Comparison of ENCODE assay signal across 22 cellular contexts in genomic region chr19:21848706-21849105, GRCh38. TPM values are rescaled to one million over a fixed set of nuclear protein-coding genes. Genes with fewer than 3 reads are reported as not detected.
DNase-seq lines count a peak whose midpoint lies in the region; ATAC-seq, FAIRE-seq and TF ChIP-seq lines count a peak whose summit lies in the region.
"Had no signal": no experiment of that assay in that cellular context is flagged by ENCODE, and none has a peak within 500 bp of the region (broad histone marks: within the 10 kb centered on the region; RNA-seq: fewer than 3 reads in every experiment).

No MANE protein-coding gene starts in this region.

- no peak overlapping the region for H3K18ac ChIP-seq in IMR-90 (ENCODE audit: low read depth, low read length)

- H3K9me1 ChIP-seq in IMR-90 (ENCODE audit: insufficient read depth, low read length) = peaks cover 3% of the 10 kb centered on the region; the same call in 1 of the 2 replicates

- no peak overlapping the region for H4K5ac ChIP-seq in IMR-90 (ENCODE audit: low read depth, low read length)

- no CpG with 5 or more reads among the region's 6 CpGs for WGBS in IMR-90 (ENCODE audit: extremely low coverage in 2 of 2, insufficient read length in 1 of 2), 2 experiments

- no peak overlapping the region for H2BK20ac ChIP-seq in IMR-90 (ENCODE audit: low read depth, low read length)

- H4K8ac ChIP-seq in IMR-90 (ENCODE audit: low read depth in 2 of 2, low read length in 2 of 2) = no peak overlapping the region

- H3K4me3 ChIP-seq in IMR-90 (ENCODE audit: insufficient read depth, low read depth, low read length) (no peak overlapping the region), bronchial epithelial cell (ENCODE audit: low read depth, low read length) (no peak overlapping the region), left ventricle myocardium inferior (no peak overlapping the region)
- H3K4me3 ChIP-seq: mucosa of descending colon, tibial artery had no signal

- no peak overlapping the region for H2BK120ac ChIP-seq in IMR-90 (ENCODE audit: low read depth, low read length)

- H3K36me3 ChIP-seq in IMR-90 (ENCODE audit: control insufficient read depth, insufficient read depth, low read length) (peaks cover 25% of the 10 kb centered on the region), bronchial epithelial cell (ENCODE audit: control insufficient read depth, insufficient read depth, low read length) (peaks cover 1% of the 10 kb centered on the region), left ventricle myocardium inferior (peaks cover 11% of the 10 kb centered on the region)

- ATAC-seq in IMR-90 (ENCODE audit: low read depth) = no peak
- no peak for ATAC-seq in GM18502 (IDR thresholded peaks at IDR 0.05; ENCODE audit: poor library complexity, unreplicated experiment)
- ATAC-seq: HepG2; mucosa of descending colon; stimulated activated effector memory CD8-positive, alpha-beta T cell treated with anti-CD3 and anti-CD28 coated beads, Interleukin-12 subunit alpha, Interleukin-12 subunit beta, amount 100 ng/mL, for 72 hours had no signal

- in situ Hi-C loops in IMR-90 (cut with MboI; ENCODE audit: low sequenced_read_pairs) = no loop called here

- H2AK9ac ChIP-seq in IMR-90 (replicated peaks; ENCODE audit: low read depth, low read length, poor library complexity) = no peak overlapping the region

- dilution Hi-C loops in IMR-90 (cut with HindIII; ENCODE audit: low sequenced_read_pairs, unreplicated experiment) = no loop called here

- no peak for TF ChIP-seq RAD21 in IMR-90 (IDR thresholded peaks at IDR 0.05; ENCODE audit: low read length)

- peaks cover 20 to 28% of the 10 kb centered on the region in 2 experiments for H3K79me1 ChIP-seq in IMR-90 (ENCODE audit: low read depth in 1 of 2, low read length in 2 of 2)

- H3K23ac ChIP-seq in IMR-90 (ENCODE audit: low read depth, low read length) = no peak overlapping the region

- TF ChIP-seq CTCF in IMR-90 (conservative IDR thresholded peaks at IDR 0.05; ENCODE audit: low read depth, low read length) (no peak), bronchial epithelial cell (IDR thresholded peaks at IDR 0.05; ENCODE audit: insufficient read depth, low read length, severe bottlenecking) (no peak), nephron progenitor cell (IDR thresholded peaks at IDR 0.05) (no peak), left ventricle myocardium inferior (IDR thresholded peaks at IDR 0.05; ENCODE audit: borderline replicate concordance) (no peak)

- CTCF ChIA-PET in IMR-90 (lab: Yijun Ruan, JAX) = no interaction called here

- no peaks in the 10 kb centered on the region; the same call in 1 of the 2 replicates for H3K4me1 ChIP-seq in IMR-90 (ENCODE audit: control insufficient read depth, insufficient read depth, low read length)
- H3K4me1 ChIP-seq in left ventricle myocardium inferior = peaks cover 19% of the 10 kb centered on the region
- H3K4me1 ChIP-seq: Caco-2, parathyroid adenoma had no signal

- no peak for TF ChIP-seq POLR2A in IMR-90 (IDR thresholded peaks at IDR 0.05; ENCODE audit: low read depth, low read length)

- no peak overlapping the region for H2BK15ac ChIP-seq in IMR-90 (ENCODE audit: low read depth, low read length)

- H3K4me3 Mint-ChIP-seq in nephron progenitor cell = peak overlapping the region; percentile 52
- H3K4me3 Mint-ChIP-seq: stimulated activated effector memory CD8-positive, alpha-beta T cell treated with anti-CD3 and anti-CD28 coated beads, Interleukin-12 subunit alpha, Interleukin-12 subunit beta, amount 100 ng/mL, for 72 hours had no signal

- no peak overlapping the region for H3K27ac Mint-ChIP-seq in nephron progenitor cell
- H3K27ac Mint-ChIP-seq: stimulated activated effector memory CD8-positive, alpha-beta T cell treated with anti-CD3 and anti-CD28 coated beads, Interleukin-12 subunit alpha, Interleukin-12 subunit beta, amount 100 ng/mL, for 72 hours had no signal

- no peak overlapping the region for H3K9ac ChIP-seq in IMR-90 (ENCODE audit: low read depth, low read length)
- H3K9ac ChIP-seq: parathyroid adenoma had no signal

- no peak overlapping the region for H2AK5ac ChIP-seq in IMR-90 (ENCODE audit: low read depth, low read length)

- peaks cover 29% of the 10 kb centered on the region for H3K4me1 Mint-ChIP-seq in nephron progenitor cell

- H3K9me3 Mint-ChIP-seq in nephron progenitor cell = peaks cover 63% of the 10 kb centered on the region
- H3K9me3 Mint-ChIP-seq: stimulated activated effector memory CD8-positive, alpha-beta T cell treated with anti-CD3 and anti-CD28 coated beads, Interleukin-12 subunit alpha, Interleukin-12 subunit beta, amount 100 ng/mL, for 72 hours had no signal

- no peak overlapping the region for H2BK5ac ChIP-seq in IMR-90 (ENCODE audit: low read depth, low read length, poor library complexity, severe bottlenecking)

- POLR2A ChIA-PET in IMR-90 (lab: Charles Lee; ENCODE audit: unreplicated experiment) = no interaction called here

- DNase-seq in NCI-H345 (lab: John Stamatoyannopoulos, UW) (peak; percentile 23), NCI-H345 treated with DMSO at 0.1 percent for 48 hours (lab: John Stamatoyannopoulos, UW; ENCODE audit: unreplicated experiment) (no peak), IMR-90 (peak; percentile 31), bronchial epithelial cell (ENCODE audit: low read depth) (peak; percentile 79), nephron progenitor cell (no peak), left ventricle myocardium inferior (no peak)
- no peak for DNase-seq in NK-92 treated with Interleukin-12 subunit alpha and Interleukin-12 subunit beta, amount 100 ng/mL, for 24 hours (lab: John Stamatoyannopoulos, UW)
- DNase-seq: activated CD4-positive, CD25-positive, alpha-beta regulatory T cell treated with anti-CD3 and anti-CD28 coated beads, Interleukin-2, amount 50 U/mL, for 72 hours; activated T-cell treated with anti-CD3 and anti-CD28 coated beads for 4 hours; Caco-2; mucosa of descending colon; MV-4-11; SHP77 treated with DMSO at 0.1 percent for 48 hours; small intestine; tibial artery had no signal

- no peak for FAIRE-seq in bronchial epithelial cell (lab: Jason Lieb, UNC)
- FAIRE-seq: colon, GM18507, GM19239, HepG2, small intestine had no signal

- H3K4ac ChIP-seq in IMR-90 (ENCODE audit: low read depth, low read length) = no peak overlapping the region

- no peak overlapping the region for H3K56ac ChIP-seq in IMR-90 (ENCODE audit: extremely low read depth, insufficient read depth, low read length)

- H3K9me3 ChIP-seq in IMR-90 (ENCODE audit: control insufficient read depth, insufficient read depth, low read length) = no peaks in the 10 kb centered on the region; the same call in 1 of the 2 replicates
- no peaks in the 10 kb centered on the region for H3K9me3 ChIP-seq in left ventricle myocardium inferior (replicated peaks)
- H3K9me3 ChIP-seq: Caco-2, mucosa of descending colon, tibial artery had no signal

- H3K27me3 Mint-ChIP-seq in nephron progenitor cell (ENCODE audit: low read depth, poor library complexity) = peaks cover 5% of the 10 kb centered on the region

- no peak overlapping the region for H4K91ac ChIP-seq in IMR-90 (ENCODE audit: insufficient read depth, low read depth, low read length)

- no peak overlapping the region for H3K14ac ChIP-seq in IMR-90 (replicated peaks; ENCODE audit: low read depth, low read length)

- H3K27me3 ChIP-seq in IMR-90 (ENCODE audit: control insufficient read depth, insufficient read depth, low read length) (no peaks in the 10 kb centered on the region), bronchial epithelial cell (ENCODE audit: control insufficient read depth, insufficient read depth, low read length) (no peaks in the 10 kb centered on the region), left ventricle myocardium inferior (ENCODE audit: low read depth) (no peaks in the 10 kb centered on the region)
- H3K27me3 ChIP-seq: tibial artery had no signal

- H3K4me2 ChIP-seq in IMR-90 (ENCODE audit: low read depth, low read length) = no peak overlapping the region

- no TSS peak for BruUV-seq in IMR-90 (replicated peaks; lab: Mats Ljungman, UMichigan)

- H3K27ac ChIP-seq in IMR-90 (ENCODE audit: insufficient read depth, low read length) (no peak overlapping the region), left ventricle myocardium inferior (replicated peaks) (no peak overlapping the region)
- H3K27ac ChIP-seq: parathyroid adenoma, tibial artery had no signal

- peaks cover 82% of the 10 kb centered on the region for H3K36me3 Mint-ChIP-seq in nephron progenitor cell (ENCODE audit: low read depth)

- H2AFZ ChIP-seq in IMR-90 (replicated peaks; ENCODE audit: low read length, poor library complexity) = no peak overlapping the region
- H2AFZ ChIP-seq: parathyroid adenoma had no signal

- H4K20me1 ChIP-seq in IMR-90 (ENCODE audit: insufficient read depth, low read length) = no peaks in the 10 kb centered on the region

- intact Hi-C loops in IMR-90 (cut with micrococcal nuclease) = no loop called here
- intact Hi-C loops in left ventricle myocardium inferior (cut with micrococcal nuclease) = no loop called here

TF ChIP-seq in IMR-90, 13 proteins besides CTCF, POLR2A, EP300 and RAD21 (continues in another document):
- TF ChIP-seq MAZ (IDR thresholded peaks at IDR 0.05; ENCODE audit: borderline replicate concordance, low read depth, low read length) (no peak), RCOR1 (IDR thresholded peaks at IDR 0.05; ENCODE audit: insufficient replicate concordance, low read length) (no peak), SMC3 (IDR thresholded peaks at IDR 0.05; ENCODE audit: low read depth, low read length) (no peak), CHD1 (IDR thresholded peaks at IDR 0.05; ENCODE audit: low read depth, low read length) (no peak), BHLHE40 (IDR thresholded peaks at IDR 0.05; ENCODE audit: low read depth, low read length) (no peak), CEBPB (IDR thresholded peaks at IDR 0.05; ENCODE audit: low read depth, low read length) (no peak), MXI1 (IDR thresholded peaks at IDR 0.05; ENCODE audit: borderline replicate concordance, low read depth, low read length) (no peak), FOS (IDR thresholded peaks at IDR 0.05; ENCODE audit: low read depth, low read length) (no peak), RFX5 (IDR thresholded peaks at IDR 0.05; ENCODE audit: low read depth, low read length) (no peak)
- TF ChIP-seq, protein P1, sequence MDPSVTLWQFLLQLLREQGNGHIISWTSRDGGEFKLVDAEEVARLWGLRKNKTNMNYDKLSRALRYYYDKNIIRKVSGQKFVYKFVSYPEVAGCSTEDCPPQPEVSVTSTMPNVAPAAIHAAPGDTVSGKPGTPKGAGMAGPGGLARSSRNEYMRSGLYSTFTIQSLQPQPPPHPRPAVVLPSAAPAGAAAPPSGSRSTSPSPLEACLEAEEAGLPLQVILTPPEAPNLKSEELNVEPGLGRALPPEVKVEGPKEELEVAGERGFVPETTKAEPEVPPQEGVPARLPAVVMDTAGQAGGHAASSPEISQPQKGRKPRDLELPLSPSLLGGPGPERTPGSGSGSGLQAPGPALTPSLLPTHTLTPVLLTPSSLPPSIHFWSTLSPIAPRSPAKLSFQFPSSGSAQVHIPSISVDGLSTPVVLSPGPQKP (IDR thresholded peaks at IDR 0.05; ENCODE audit: borderline replicate concordance, low read depth, low read length) = no peak

RNA-seq across cellular contexts. Expression of gene ZNF43, which starts 12.7 kb away (rescaled TPM):
- total RNA-seq in IMR-90 (2012; rRNA removed) (8.8 and 10.6 TPM in 2 replicates), bronchial epithelial cell (1.6 and 2.2 TPM in 2 replicates), left ventricle myocardium inferior (5.1 TPM)
- polyA plus RNA-seq in IMR-90 (2012; rRNA removed) = 1.9 and 2.9 TPM in 2 replicates
- 0.55 and 1.1 TPM in 2 replicates for polyA plus RNA-seq in IMR-90 (2012; cell fraction: cytosol; rRNA removed)
- polyA plus RNA-seq in IMR-90 (2012; cell fraction: nucleus; rRNA removed; ENCODE audit: low replicate concordance) = 1.8 and 8.4 TPM in 2 replicates
- total RNA-seq: Caco-2 had no signal

Comparison
In these comparisons a context has a peak if more than half of its experiments do, and no peak if none do; other contexts are left out.
1. DNase-seq: peak in NCI-H345 (single experiment), IMR-90 (single experiment) and bronchial epithelial cell (single experiment); none in NCI-H345 treated with DMSO at 0.1 percent for 48 hours (single experiment), nephron progenitor cell (single experiment), NK-92 treated with Interleukin-12 subunit alpha and Interleukin-12 subunit beta, amount 100 ng/mL, for 24 hours (single experiment) and left ventricle myocardium inferior (single experiment).